In the genomic region with DNA sequence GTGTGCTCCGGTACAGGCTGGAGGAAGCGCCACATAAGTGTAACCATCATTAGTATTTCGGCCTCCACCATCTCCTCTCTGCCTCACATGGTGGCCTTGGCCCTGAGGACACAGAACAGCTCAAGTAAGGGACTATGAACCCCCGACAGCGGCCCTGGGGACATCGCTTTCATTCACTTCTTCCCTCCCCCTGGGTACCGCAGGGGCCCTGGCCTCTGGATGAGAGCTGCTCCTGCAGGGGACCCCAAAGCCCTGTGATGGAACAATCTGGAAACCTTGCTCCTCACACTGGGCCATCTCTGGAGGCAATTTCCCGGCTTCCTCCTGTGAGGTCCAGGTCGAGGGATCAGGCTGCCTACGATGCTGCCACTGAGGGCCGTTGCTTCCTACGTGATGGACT, we compare ENCODE assay signal across 18 cellular contexts.
"Had no signal": no experiment of that assay in that cellular context is flagged by ENCODE, and none has a peak within 500 bp of the region (broad histone marks: within the 10 kb centered on the region; RNA-seq: fewer than 3 reads in every experiment).

No MANE protein-coding gene starts in this region.

- H3K9me3 ChIP-seq: esophagus muscularis mucosa, gastrocnemius medialis, heart right ventricle, mucosa of descending colon, ovary, tibial nerve had no signal

- H3K9me3 Mint-ChIP-seq: naive thymus-derived CD8-positive, alpha-beta T cell had no signal

- H3K4me3 Mint-ChIP-seq: naive thymus-derived CD8-positive, alpha-beta T cell had no signal

- FAIRE-seq: islet of Langerhans had no signal

- H3K36me3 ChIP-seq: esophagus muscularis mucosa, gastrocnemius medialis, heart right ventricle, ovary, tibial nerve had no signal

- DNase-seq: effector memory CD4-positive, alpha-beta T cell; gastrocnemius medialis; heart right ventricle; hypothalamus; mammary epithelial cell; mucosa of descending colon; naive thymus-derived CD8-positive, alpha-beta T cell; right cardiac atrium; stimulated activated CD4-positive, alpha-beta T cell treated with anti-CD3 and anti-CD28 coated beads, Interleukin-2, amount 100 ng/mL, for 48 hours; stimulated activated naive CD8-positive, alpha-beta T cell treated with anti-CD3 and anti-CD28 coated beads, Interleukin-15, Interleukin-2, amounts not matched to agents 100 U/mL and 50 U/mL, for 24 hours had no signal

- ATAC-seq: gastrocnemius medialis; heart right ventricle; left lobe of liver; mucosa of descending colon; naive thymus-derived CD8-positive, alpha-beta T cell; right cardiac atrium; stimulated activated naive CD8-positive, alpha-beta T cell treated with anti-CD3 and anti-CD28 coated beads, Interleukin-15, Interleukin-2, amounts not matched to agents 100 U/mL and 50 U/mL, for 24 hours had no signal

- H3K27me3 ChIP-seq: gastrocnemius medialis, ovary had no signal

- H3K4me1 ChIP-seq: esophagus muscularis mucosa, gastrocnemius medialis, heart right ventricle, tibial nerve had no signal

- H3K4me3 ChIP-seq: esophagus muscularis mucosa, gastrocnemius medialis, heart right ventricle, mucosa of descending colon, ovary, smooth muscle cell, tibial nerve had no signal

- H3K27ac ChIP-seq: epithelial cell of prostate, esophagus muscularis mucosa, gastrocnemius medialis, heart right ventricle, ovary, tibial nerve had no signal

- H3K27ac Mint-ChIP-seq: naive thymus-derived CD8-positive, alpha-beta T cell; progenitor cell of endocrine pancreas had no signal

- H3K4me2 ChIP-seq: smooth muscle cell had no signal

- H3K36me3 Mint-ChIP-seq: naive thymus-derived CD8-positive, alpha-beta T cell had no signal
